In genomic region chrX:79568309-79568708, GRCh38 we compare ENCODE assay signal across 27 cellular contexts.
DNase-seq lines count a peak whose midpoint lies in the region; ATAC-seq, FAIRE-seq and TF ChIP-seq lines count a peak whose summit lies in the region.
"Had no signal": no experiment of that assay in that cellular context is flagged by ENCODE, and none has a peak within 500 bp of the region (broad histone marks: within the 10 kb centered on the region; RNA-seq: fewer than 3 reads in every experiment).

No MANE protein-coding gene starts in this region.

- H3K4me3 ChIP-seq in kidney (ENCODE audit: low read length in 2 of 2), result no peak overlapping the region
- H3K4me3 ChIP-seq: BLaER1, GM12878 had no signal

- no peak overlapping the region for H3K27ac ChIP-seq in kidney (ENCODE audit: low read depth in 2 of 2, low read length in 2 of 2)
- H3K27ac ChIP-seq: 22Rv1, BLaER1 had no signal

- CTCF ChIA-PET in WTC11 (lab: Charles Lee), result no interaction called here

- TF ChIP-seq CTCF in WTC11 (IDR thresholded peaks at IDR 0.05), result no peak
- TF ChIP-seq CTCF in kidney (IDR thresholded peaks at IDR 0.05; ENCODE audit: borderline replicate concordance, extremely low read depth, insufficient read depth), result no peak

- peaks cover 6% of the 10 kb centered on the region for H3K27me3 Mint-ChIP-seq in activated naive CD4-positive, alpha-beta T cell treated with anti-CD3 and anti-CD28 coated beads, Interleukin-2, amount 50 U/mL, for 24 hours
- H3K27me3 Mint-ChIP-seq in WTC11 (ENCODE audit: low read depth), result no peaks in the 10 kb centered on the region; the same call in 1 of the 2 replicates
- H3K27me3 Mint-ChIP-seq: CD4-positive, alpha-beta memory T cell had no signal

- peaks cover 10% of the 10 kb centered on the region for H3K9me3 Mint-ChIP-seq in activated naive CD4-positive, alpha-beta T cell treated with anti-CD3 and anti-CD28 coated beads, Interleukin-2, amount 50 U/mL, for 24 hours
- peaks cover 24% of the 10 kb centered on the region for H3K9me3 Mint-ChIP-seq in WTC11

- no peaks in the 10 kb centered on the region for H3K9me3 ChIP-seq in kidney (ENCODE audit: control insufficient read depth in 1 of 2, low read length in 2 of 2)
- H3K9me3 ChIP-seq: BE2C had no signal

- no peak for DNase-seq in activated naive CD4-positive, alpha-beta T cell treated with anti-CD3 and anti-CD28 coated beads, Interleukin-2, amount 50 U/mL, for 16 hours
- DNase-seq in WTC11 (ENCODE audit: low spot score) (no peak), kidney (no peak), T-helper 9 cell (no peak)
- DNase-seq: ACHN; BE2C; C1 segment of cervical spinal cord; CD4-positive, alpha-beta memory T cell; CD4-positive, CD25-positive, alpha-beta regulatory T cell; CD8-positive, alpha-beta memory T cell; COR-L47; DMS 273 treated with DMSO at 0.1 percent for 48 hours; DMS153; DMS53; DMS79; DND-41; EL; GDM1 had no signal

- intact Hi-C loops in kidney (cut with DNase I), result no loop called here

- no peaks in the 10 kb centered on the region for H3K36me3 ChIP-seq in kidney (ENCODE audit: control insufficient read depth in 1 of 2, insufficient read depth in 2 of 2, low read length in 2 of 2)
- H3K36me3 ChIP-seq: BE2C, BLaER1 had no signal

- FAIRE-seq in kidney (lab: Jason Lieb, UNC), result peak; percentile 96
- FAIRE-seq: GM12878, GM12892, GM18507 had no signal

- no peak for ATAC-seq in WTC11
- ATAC-seq in GM21737 (IDR thresholded peaks at IDR 0.05; ENCODE audit: unreplicated experiment), result no peak
- ATAC-seq in GM19395 (IDR thresholded peaks at IDR 0.05; ENCODE audit: unreplicated experiment), result no peak
- ATAC-seq: GM12878 had no signal

- no peak overlapping the region for H3K4me3 Mint-ChIP-seq in activated naive CD4-positive, alpha-beta T cell treated with anti-CD3 and anti-CD28 coated beads, Interleukin-2, amount 50 U/mL, for 24 hours
- H3K4me3 Mint-ChIP-seq in WTC11, result no peak overlapping the region
- H3K4me3 Mint-ChIP-seq: CD14-positive monocyte; CD4-positive, alpha-beta memory T cell; CD4-positive, CD25-positive, alpha-beta regulatory T cell; CD8-positive, alpha-beta memory T cell had no signal

- no peaks in the 10 kb centered on the region for H3K4me1 Mint-ChIP-seq in activated naive CD4-positive, alpha-beta T cell treated with anti-CD3 and anti-CD28 coated beads, Interleukin-2, amount 50 U/mL, for 24 hours
- no peaks in the 10 kb centered on the region for H3K4me1 Mint-ChIP-seq in WTC11
- H3K4me1 Mint-ChIP-seq: CD14-positive monocyte; CD4-positive, alpha-beta memory T cell; CD4-positive, CD25-positive, alpha-beta regulatory T cell; CD8-positive, alpha-beta memory T cell had no signal

- H3K4me1 ChIP-seq in kidney (ENCODE audit: control insufficient read depth in 1 of 2, insufficient read depth in 1 of 2, low read depth in 1 of 2, low read length in 2 of 2), result no peaks in the 10 kb centered on the region
- H3K4me1 ChIP-seq: BE2C, BLaER1 had no signal

- no peak overlapping the region for H3K9ac ChIP-seq in kidney (ENCODE audit: low read length in 2 of 2)
- H3K9ac ChIP-seq: BLaER1 had no signal

- no peaks in the 10 kb centered on the region for H3K36me3 Mint-ChIP-seq in activated naive CD4-positive, alpha-beta T cell treated with anti-CD3 and anti-CD28 coated beads, Interleukin-2, amount 50 U/mL, for 24 hours
- H3K36me3 Mint-ChIP-seq in WTC11, result no peaks in the 10 kb centered on the region
- H3K36me3 Mint-ChIP-seq: CD14-positive monocyte; CD4-positive, alpha-beta memory T cell; CD4-positive, CD25-positive, alpha-beta regulatory T cell; CD8-positive, alpha-beta memory T cell had no signal

- peak overlapping the region; percentile 43 for H3K27ac Mint-ChIP-seq in activated naive CD4-positive, alpha-beta T cell treated with anti-CD3 and anti-CD28 coated beads, Interleukin-2, amount 50 U/mL, for 24 hours
- H3K27ac Mint-ChIP-seq in WTC11, result no peak overlapping the region
- H3K27ac Mint-ChIP-seq: CD14-positive monocyte; CD4-positive, alpha-beta memory T cell; CD4-positive, CD25-positive, alpha-beta regulatory T cell; CD8-positive, alpha-beta memory T cell had no signal

- POLR2A ChIA-PET in WTC11 (lab: Charles Lee), result no interaction called here

TF ChIP-seq in WTC11, 78 proteins besides CTCF, POLR2A, EP300 and RAD21:
- TF ChIP-seq EMX1 (CRISPR knock-in tag; IDR thresholded peaks at IDR 0.05) (no peak), TEAD1 (CRISPR knock-in tag; IDR thresholded peaks at IDR 0.05) (no peak), SMAD4 (CRISPR knock-in tag; IDR thresholded peaks at IDR 0.05) (no peak), HMGA2 (CRISPR knock-in tag; IDR thresholded peaks at IDR 0.05) (peak; percentile 97), ZNF219 (CRISPR knock-in tag; IDR thresholded peaks at IDR 0.05; ENCODE audit: borderline replicate concordance) (no peak), MYBL2 (CRISPR knock-in tag; IDR thresholded peaks at IDR 0.05) (no peak), JAZF1 (CRISPR knock-in tag; IDR thresholded peaks at IDR 0.05) (no peak), PRRX2 (CRISPR knock-in tag; IDR thresholded peaks at IDR 0.05) (no peak)
